Comparison of ENCODE assay signal across 1 cellular context in genomic region chr2:226799211-226799975, GRCh38.
A peak's percentile ranks its signal among the peaks of the same experiment; 100 is the strongest.
TF ChIP-seq lines count a peak whose summit lies in the region.

TSS of gene IRS1 (minus strand) at chr2:226799820. CDS start at chr2:226798738, 1,082 bp downstream.

TF ChIP-seq in H1, 55 proteins besides CTCF, POLR2A, EP300 and RAD21:
- TF ChIP-seq GTF2F1 (IDR thresholded peaks at IDR 0.05; ENCODE audit: borderline replicate concordance, low read depth, low read length) = no peak
- TF ChIP-seq EZH2 (IDR thresholded peaks at IDR 0.05; ENCODE audit: low read depth, low read length, severe bottlenecking) = no peak
- 0 out of 2 replicates have a peak, but pooled peaks have one; percentile 31 for TF ChIP-seq EGR1 (IDR thresholded peaks at IDR 0.05; ENCODE audit: borderline replicate concordance, low read depth, low read length)
- peak; percentile 57; the same call in 1 of the 2 replicates for TF ChIP-seq MAX (IDR thresholded peaks at IDR 0.05)
- TF ChIP-seq RNF2 (IDR thresholded peaks at IDR 0.05; ENCODE audit: borderline replicate concordance, low read depth, low read length, missing control alignments, poor library complexity, severe bottlenecking) = no peak
- TF ChIP-seq TAF1 (IDR thresholded peaks at IDR 0.05; ENCODE audit: low read depth, low read length) = peak; percentile 57
- TF ChIP-seq SUZ12 (IDR thresholded peaks at IDR 0.05; ENCODE audit: low read length) = no peak
- peak; percentile 74; the same call in 1 of the 2 replicates for TF ChIP-seq RBBP5 (IDR thresholded peaks at IDR 0.05; ENCODE audit: borderline replicate concordance, low read depth, low read length)
- no peak for TF ChIP-seq CEBPB (IDR thresholded peaks at IDR 0.05; ENCODE audit: low read depth, low read length)
- TF ChIP-seq SIN3A (conservative IDR thresholded peaks at IDR 0.05 in 1 of 2, IDR thresholded peaks at IDR 0.05 in 1 of 2; ENCODE audit: low read depth in 1 of 2, low read length in 2 of 2) = 0 out of 4 replicates have a peak, but pooled peaks have one; percentile 17 to 45
- TF ChIP-seq SP1 (IDR thresholded peaks at IDR 0.05; ENCODE audit: low read depth, low read length) = no peak
- 0 out of 2 replicates have a peak, but pooled peaks have one; percentile 3 for TF ChIP-seq TCF12 (IDR thresholded peaks at IDR 0.05; ENCODE audit: low read depth, low read length)
- no peak for TF ChIP-seq FOSL1 (IDR thresholded peaks at IDR 0.05; ENCODE audit: insufficient read depth, low read depth, low read length)
- TF ChIP-seq YY1 (IDR thresholded peaks at IDR 0.05; ENCODE audit: low read depth, low read length) = no peak
- peak; percentile 51 for TF ChIP-seq USF2 (IDR thresholded peaks at IDR 0.05; ENCODE audit: low read length)
- no peak for TF ChIP-seq KDM1A (IDR thresholded peaks at IDR 0.05; ENCODE audit: borderline replicate concordance, low read length)
- TF ChIP-seq PHF8 (conservative IDR thresholded peaks at IDR 0.05; ENCODE audit: low read depth, low read length) = peak; percentile 53; the same call in 1 of the 2 replicates
- no peak for TF ChIP-seq RXRA (IDR thresholded peaks at IDR 0.05; ENCODE audit: insufficient read depth, low read depth, low read length)
- TF ChIP-seq POLR2AphosphoS5 (IDR thresholded peaks at IDR 0.05; ENCODE audit: low read depth, low read length) = no peak
- no peak for TF ChIP-seq MAFK (IDR thresholded peaks at IDR 0.05; ENCODE audit: low read depth, low read length)
- TF ChIP-seq TEAD4 (IDR thresholded peaks at IDR 0.05; ENCODE audit: low read depth, low read length) = peak; percentile 37
- peak; percentile 77 for TF ChIP-seq KDM4A (IDR thresholded peaks at IDR 0.05; ENCODE audit: low read depth, low read length, severe bottlenecking)
- peak; percentile 48 for TF ChIP-seq TAF7 (optimal IDR thresholded peaks at IDR 0.05; ENCODE audit: borderline replicate concordance, low read depth, low read length)
- TF ChIP-seq, protein P1, sequence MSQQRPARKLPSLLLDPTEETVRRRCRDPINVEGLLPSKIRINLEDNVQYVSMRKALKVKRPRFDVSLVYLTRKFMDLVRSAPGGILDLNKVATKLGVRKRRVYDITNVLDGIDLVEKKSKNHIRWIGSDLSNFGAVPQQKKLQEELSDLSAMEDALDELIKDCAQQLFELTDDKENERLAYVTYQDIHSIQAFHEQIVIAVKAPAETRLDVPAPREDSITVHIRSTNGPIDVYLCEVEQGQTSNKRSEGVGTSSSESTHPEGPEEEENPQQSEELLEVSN (IDR thresholded peaks at IDR 0.05) = peak; percentile 34; the same call in 1 of the 2 replicates
- no peak for TF ChIP-seq NRF1 (IDR thresholded peaks at IDR 0.05; ENCODE audit: low read depth, low read length)
- peak; percentile 84 for TF ChIP-seq ASH2L (IDR thresholded peaks at IDR 0.05; ENCODE audit: low read length)
